Comparison of ENCODE assay signal across 1 cellular context in genomic region chr17:18219016-18219415, GRCh38.
TF ChIP-seq lines count a peak whose summit lies in the region.

No MANE protein-coding gene starts in this region.

TF ChIP-seq in HCT116, 20 proteins besides CTCF, POLR2A, EP300 and RAD21 (continued from another document):
- TF ChIP-seq ZBTB33 (IDR thresholded peaks at IDR 0.05; ENCODE audit: extremely low read depth, insufficient replicate concordance, low read length), result no peak
- no peak for TF ChIP-seq EZH2phosphoT487 (IDR thresholded peaks at IDR 0.05; ENCODE audit: borderline replicate concordance)
- TF ChIP-seq POLR2AphosphoS5 (IDR thresholded peaks at IDR 0.05; ENCODE audit: low read depth, low read length), result no peak
- no peak for TF ChIP-seq JUND (IDR thresholded peaks at IDR 0.05)
- no peak for TF ChIP-seq EGR1 (IDR thresholded peaks at IDR 0.05; ENCODE audit: low read depth)
- TF ChIP-seq FOSL1 (IDR thresholded peaks at IDR 0.05; ENCODE audit: low read depth), result no peak
- no peak for TF ChIP-seq ELF1 (IDR thresholded peaks at IDR 0.05; ENCODE audit: borderline replicate concordance, low read depth)
- no peak for TF ChIP-seq CEBPB (IDR thresholded peaks at IDR 0.05; ENCODE audit: low read depth)
- no peak for TF ChIP-seq ATF3 (IDR thresholded peaks at IDR 0.05)
- TF ChIP-seq ZFX (IDR thresholded peaks at IDR 0.05), result no peak
- TF ChIP-seq EZH2 (IDR thresholded peaks at IDR 0.05), result no peak
- TF ChIP-seq CBX3 (IDR thresholded peaks at IDR 0.05; ENCODE audit: low read depth), result no peak
- TF ChIP-seq SRF (IDR thresholded peaks at IDR 0.05; ENCODE audit: low read depth), result no peak
- no peak for TF ChIP-seq YY1 (IDR thresholded peaks at IDR 0.05; ENCODE audit: extremely low read depth, insufficient replicate concordance, low read depth, low read length)
